In genomic region chr10:58952747-58953466, GRCh38 we compare ENCODE assay signal across 1 cellular context.
TF ChIP-seq lines count a peak whose summit lies in the region.

No MANE protein-coding gene starts in this region.

TF ChIP-seq in SK-N-SH treated with all-trans-retinoic acid at 6 μM for 48 hours, 23 proteins besides CTCF, POLR2A, EP300 and RAD21 (continued from another document):
- TF ChIP-seq TSHZ2 (CRISPR knock-in tag; IDR thresholded peaks at IDR 0.05) (no peak), TOX (CRISPR knock-in tag; IDR thresholded peaks at IDR 0.05; ENCODE audit: borderline replicate concordance) (no peak), ZC3H10 (CRISPR knock-in tag; IDR thresholded peaks at IDR 0.05) (no peak), OSR1 (CRISPR knock-in tag; IDR thresholded peaks at IDR 0.05) (no peak), ZNF8 (CRISPR knock-in tag; IDR thresholded peaks at IDR 0.05) (no peak)
TF ChIP-seq in SK-N-SH treated with all-trans-retinoic acid at 6 μM for 48 hours: peak in this region for 0.
